Comparison of ENCODE assay signal across 1 cellular context in the genomic region with DNA sequence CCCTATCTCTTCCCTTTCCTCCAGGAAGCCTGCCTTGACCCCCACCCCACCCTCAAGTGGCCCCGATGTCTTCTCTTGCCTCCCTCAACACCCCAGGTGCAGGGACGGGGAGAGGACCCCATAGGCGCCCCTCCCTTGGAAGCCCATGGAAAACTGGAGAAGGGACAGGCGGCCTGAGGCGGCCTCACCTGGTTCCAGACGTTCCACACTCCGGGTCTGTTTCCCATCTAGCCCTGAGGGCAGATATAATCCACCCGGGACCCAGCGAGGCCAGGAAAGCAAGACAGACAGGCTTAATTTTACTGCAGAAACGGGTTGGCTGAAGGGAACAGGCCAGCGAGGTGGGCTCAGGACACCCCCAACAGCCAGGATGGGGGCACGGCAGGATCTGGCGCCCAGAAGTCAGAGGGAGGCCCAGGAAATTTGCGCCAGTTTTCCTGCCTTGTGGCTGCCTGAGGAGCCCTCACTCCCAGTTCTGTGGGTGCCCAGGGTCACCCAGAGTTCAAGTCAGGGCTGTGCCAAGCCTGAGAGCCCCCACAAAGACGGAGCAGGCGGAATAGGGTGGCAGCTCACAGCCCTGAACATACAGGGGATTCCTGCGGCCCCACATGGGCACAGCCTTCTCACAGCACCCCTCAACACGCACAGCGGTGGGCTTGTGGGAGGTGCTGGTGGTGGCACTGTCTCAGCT.
TF ChIP-seq lines count a peak whose summit lies in the region.

No MANE protein-coding gene starts in this region.

TF ChIP-seq in GM23338, 12 proteins besides CTCF, POLR2A, EP300 and RAD21 (continued from another document):
- TF ChIP-seq, protein P1, sequence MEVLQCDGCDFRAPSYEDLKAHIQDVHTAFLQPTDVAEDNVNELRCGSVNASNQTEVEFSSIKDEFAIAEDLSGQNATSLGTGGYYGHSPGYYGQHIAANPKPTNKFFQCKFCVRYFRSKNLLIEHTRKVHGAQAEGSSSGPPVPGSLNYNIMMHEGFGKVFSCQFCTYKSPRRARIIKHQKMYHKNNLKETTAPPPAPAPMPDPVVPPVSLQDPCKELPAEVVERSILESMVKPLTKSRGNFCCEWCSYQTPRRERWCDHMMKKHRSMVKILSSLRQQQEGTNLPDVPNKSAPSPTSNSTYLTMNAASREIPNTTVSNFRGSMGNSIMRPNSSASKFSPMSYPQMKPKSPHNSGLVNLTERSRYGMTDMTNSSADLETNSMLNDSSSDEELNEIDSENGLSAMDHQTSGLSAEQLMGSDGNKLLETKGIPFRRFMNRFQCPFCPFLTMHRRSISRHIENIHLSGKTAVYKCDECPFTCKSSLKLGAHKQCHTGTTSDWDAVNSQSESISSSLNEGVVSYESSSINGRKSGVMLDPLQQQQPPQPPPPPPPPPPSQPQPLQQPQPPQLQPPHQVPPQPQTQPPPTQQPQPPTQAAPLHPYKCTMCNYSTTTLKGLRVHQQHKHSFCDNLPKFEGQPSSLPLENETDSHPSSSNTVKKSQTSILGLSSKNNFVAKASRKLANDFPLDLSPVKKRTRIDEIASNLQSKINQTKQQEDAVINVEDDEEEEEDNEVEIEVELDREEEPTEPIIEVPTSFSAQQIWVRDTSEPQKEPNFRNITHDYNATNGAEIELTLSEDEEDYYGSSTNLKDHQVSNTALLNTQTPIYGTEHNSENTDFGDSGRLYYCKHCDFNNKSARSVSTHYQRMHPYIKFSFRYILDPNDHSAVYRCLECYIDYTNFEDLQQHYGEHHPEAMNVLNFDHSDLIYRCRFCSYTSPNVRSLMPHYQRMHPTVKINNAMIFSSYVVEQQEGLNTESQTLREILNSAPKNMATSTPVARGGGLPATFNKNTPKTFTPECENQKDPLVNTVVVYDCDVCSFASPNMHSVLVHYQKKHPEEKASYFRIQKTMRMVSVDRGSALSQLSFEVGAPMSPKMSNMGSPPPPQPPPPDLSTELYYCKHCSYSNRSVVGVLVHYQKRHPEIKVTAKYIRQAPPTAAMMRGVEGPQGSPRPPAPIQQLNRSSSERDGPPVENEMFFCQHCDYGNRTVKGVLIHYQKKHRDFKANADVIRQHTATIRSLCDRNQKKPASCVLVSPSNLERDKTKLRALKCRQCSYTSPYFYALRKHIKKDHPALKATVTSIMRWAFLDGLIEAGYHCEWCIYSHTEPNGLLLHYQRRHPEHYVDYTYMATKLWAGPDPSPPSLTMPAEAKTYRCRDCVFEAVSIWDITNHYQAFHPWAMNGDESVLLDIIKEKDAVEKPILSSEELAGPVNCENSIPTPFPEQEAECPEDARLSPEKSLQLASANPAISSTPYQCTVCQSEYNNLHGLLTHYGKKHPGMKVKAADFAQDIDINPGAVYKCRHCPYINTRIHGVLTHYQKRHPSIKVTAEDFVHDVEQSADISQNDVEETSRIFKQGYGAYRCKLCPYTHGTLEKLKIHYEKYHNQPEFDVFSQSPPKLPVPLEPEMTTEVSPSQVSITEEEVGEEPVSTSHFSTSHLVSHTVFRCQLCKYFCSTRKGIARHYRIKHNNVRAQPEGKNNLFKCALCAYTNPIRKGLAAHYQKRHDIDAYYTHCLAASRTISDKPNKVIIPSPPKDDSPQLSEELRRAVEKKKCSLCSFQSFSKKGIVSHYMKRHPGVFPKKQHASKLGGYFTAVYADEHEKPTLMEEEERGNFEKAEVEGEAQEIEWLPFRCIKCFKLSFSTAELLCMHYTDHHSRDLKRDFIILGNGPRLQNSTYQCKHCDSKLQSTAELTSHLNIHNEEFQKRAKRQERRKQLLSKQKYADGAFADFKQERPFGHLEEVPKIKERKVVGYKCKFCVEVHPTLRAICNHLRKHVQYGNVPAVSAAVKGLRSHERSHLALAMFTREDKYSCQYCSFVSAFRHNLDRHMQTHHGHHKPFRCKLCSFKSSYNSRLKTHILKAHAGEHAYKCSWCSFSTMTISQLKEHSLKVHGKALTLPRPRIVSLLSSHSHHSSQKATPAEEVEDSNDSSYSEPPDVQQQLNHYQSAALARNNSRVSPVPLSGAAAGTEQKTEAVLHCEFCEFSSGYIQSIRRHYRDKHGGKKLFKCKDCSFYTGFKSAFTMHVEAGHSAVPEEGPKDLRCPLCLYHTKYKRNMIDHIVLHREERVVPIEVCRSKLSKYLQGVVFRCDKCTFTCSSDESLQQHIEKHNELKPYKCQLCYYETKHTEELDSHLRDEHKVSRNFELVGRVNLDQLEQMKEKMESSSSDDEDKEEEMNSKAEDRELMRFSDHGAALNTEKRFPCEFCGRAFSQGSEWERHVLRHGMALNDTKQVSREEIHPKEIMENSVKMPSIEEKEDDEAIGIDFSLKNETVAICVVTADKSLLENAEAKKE (CRISPR knock-in tag; IDR thresholded peaks at IDR 0.05) = no peak
- TF ChIP-seq EZH2 (IDR thresholded peaks at IDR 0.05; ENCODE audit: low read depth, unreplicated experiment) (no peak), ETS1 (IDR thresholded peaks at IDR 0.05) (no peak), POLR2AphosphoS5 (IDR thresholded peaks at IDR 0.05; ENCODE audit: low read depth) (no peak), EZH2phosphoT487 (IDR thresholded peaks at IDR 0.05; ENCODE audit: unreplicated experiment) (no peak), REST (IDR thresholded peaks at IDR 0.05; ENCODE audit: unreplicated experiment) (no peak), STAT1 (IDR thresholded peaks at IDR 0.05; ENCODE audit: unreplicated experiment) (no peak), CREB1 (CRISPR knock-in tag; IDR thresholded peaks at IDR 0.05; ENCODE audit: low read depth) (no peak)
TF ChIP-seq in GM23338: peak in this region for 0.
